In genomic region chr18:13287372-13287771, GRCh38 we compare ENCODE assay signal across 18 cellular contexts.
DNase-seq lines count a peak whose midpoint lies in the region; ATAC-seq and TF ChIP-seq lines count a peak whose summit lies in the region.
"Had no signal": no experiment of that assay in that cellular context is flagged by ENCODE, and none has a peak within 500 bp of the region (broad histone marks: within the 10 kb centered on the region; RNA-seq: fewer than 3 reads in every experiment).

No MANE protein-coding gene starts in this region.

- H3K9me3 ChIP-seq in DND-41 (ENCODE audit: insufficient read depth, low read length, severe bottlenecking) (no peaks in the 10 kb centered on the region), HEK293 (ENCODE audit: control insufficient read depth, insufficient read depth, low read depth, low read length) (no peaks in the 10 kb centered on the region), transverse colon (no peaks in the 10 kb centered on the region)
- H3K9me3 ChIP-seq: Peyer's patch had no signal

- H3K4me2 ChIP-seq in DND-41 (ENCODE audit: insufficient read depth, low read length): no peak overlapping the region
- H3K4me2 ChIP-seq: KMS-11 had no signal

- H3K4me1 Mint-ChIP-seq in activated T-helper 17 cell treated with anti-CD3 and anti-CD28 coated beads, Interleukin-2, amount 50 U/mL, for 72 hours: peaks cover 45% of the 10 kb centered on the region

- H3K4me3 ChIP-seq in DND-41 (ENCODE audit: low read depth in 1 of 2, low read length in 2 of 2): no peak overlapping the region
- no peak overlapping the region for H3K4me3 ChIP-seq in HEK293 (ENCODE audit: low read depth, low read length)
- H3K4me3 ChIP-seq in transverse colon: no peak overlapping the region
- H3K4me3 ChIP-seq: GM12878, GM23248, Peyer's patch had no signal

- in situ Hi-C loops in transverse colon (cut with MboI; ENCODE audit: low pct_ligation_motif_present in 1 of 4, low pct_unique_long_range_greater_than_20kb in 1 of 4, low sequenced_read_pairs in 3 of 4): no loop called here

- no peaks in the 10 kb centered on the region for H3K27me3 ChIP-seq in DND-41 (ENCODE audit: insufficient read depth, low read length, poor library complexity)
- no peaks in the 10 kb centered on the region for H3K27me3 ChIP-seq in transverse colon
- H3K27me3 ChIP-seq: Peyer's patch had no signal

- no peak for TF ChIP-seq POLR2A in transverse colon (IDR thresholded peaks at IDR 0.05)

- H3K27me3 Mint-ChIP-seq in activated T-helper 17 cell treated with anti-CD3 and anti-CD28 coated beads, Interleukin-2, amount 50 U/mL, for 72 hours: no peaks in the 10 kb centered on the region

- H4K20me1 ChIP-seq in DND-41 (ENCODE audit: insufficient read depth, low read length): no peaks in the 10 kb centered on the region; the same call in 1 of the 2 replicates

- H2AFZ ChIP-seq in DND-41 (ENCODE audit: low read depth, low read length): no peak overlapping the region
- H2AFZ ChIP-seq: GM23248 had no signal

- H3K27ac Mint-ChIP-seq in activated T-helper 17 cell treated with anti-CD3 and anti-CD28 coated beads, Interleukin-2, amount 50 U/mL, for 72 hours: no peak overlapping the region

- TF ChIP-seq CTCF in DND-41 (IDR thresholded peaks at IDR 0.05; ENCODE audit: borderline replicate concordance, extremely low read depth, low read length, poor library complexity, severe bottlenecking): no peak
- no peak for TF ChIP-seq CTCF in HEK293 (tag by site-specific recombination; IDR thresholded peaks at IDR 0.05)
- no peak for TF ChIP-seq CTCF in transverse colon (IDR thresholded peaks at IDR 0.05)

- 61 to 76% methylated on average over 6 of the region's 6 CpGs for WGBS in transverse colon (ENCODE audit: low coverage in 1 of 2), 2 donors

- H3K36me3 ChIP-seq in DND-41 (ENCODE audit: insufficient read depth, low read length) (no peaks in the 10 kb centered on the region; the same call in 1 of the 2 replicates), HEK293 (ENCODE audit: control insufficient read depth in 2 of 2, insufficient read depth in 1 of 2, low read length in 2 of 2) (no peaks in the 10 kb centered on the region), transverse colon (no peaks in the 10 kb centered on the region)
- H3K36me3 ChIP-seq: Peyer's patch had no signal

- no peaks in the 10 kb centered on the region for H3K79me2 ChIP-seq in DND-41 (ENCODE audit: insufficient read depth, low read length)

- no peaks in the 10 kb centered on the region for H3K9me3 Mint-ChIP-seq in activated T-helper 17 cell treated with anti-CD3 and anti-CD28 coated beads, Interleukin-2, amount 50 U/mL, for 72 hours

- no peak overlapping the region for H3K9ac ChIP-seq in DND-41 (ENCODE audit: low read depth, low read length)
- H3K9ac ChIP-seq: GM23248, KMS-11 had no signal

- peaks cover 5% of the 10 kb centered on the region for H3K36me3 Mint-ChIP-seq in activated T-helper 17 cell treated with anti-CD3 and anti-CD28 coated beads, Interleukin-2, amount 50 U/mL, for 72 hours (ENCODE audit: low read depth)

- H3K4me1 ChIP-seq in DND-41 (ENCODE audit: insufficient read depth, low read length) (no peaks in the 10 kb centered on the region), HEK293 (ENCODE audit: control insufficient read depth, insufficient read depth, low read length) (no peaks in the 10 kb centered on the region; the same call in 1 of the 2 replicates), transverse colon (peaks cover 0 to 12% (median 2%) of the 10 kb centered on the region in 4 donors)
- H3K4me1 ChIP-seq: Peyer's patch had no signal

- peak overlapping the region; percentile 5 for H3K4me3 Mint-ChIP-seq in activated T-helper 17 cell treated with anti-CD3 and anti-CD28 coated beads, Interleukin-2, amount 50 U/mL, for 72 hours

- peak; percentile 30; the same call in 1 of the 3 replicates for ATAC-seq in DND-41 (ENCODE audit: insufficient read depth, low read depth)
- ATAC-seq in activated T-helper 17 cell treated with anti-CD3 and anti-CD28 coated beads, Interleukin-2, amount 50 U/mL, for 72 hours (replicated peaks): no peak
- ATAC-seq: GM12878 had no signal

- POLR2A ChIA-PET in HEK293 (lab: Yijun Ruan, JAX): no interaction called here

- intact Hi-C loops in transverse colon (cut with DNase I; ENCODE audit: low total_unique reads): no loop called here

- no peak for TF ChIP-seq EP300 in transverse colon (IDR thresholded peaks at IDR 0.05; ENCODE audit: low read depth)

- H3K27ac ChIP-seq in DND-41 (ENCODE audit: low read length) (no peak overlapping the region), HEK293 (ENCODE audit: extremely low read depth, low read depth, low read length) (no peak overlapping the region), transverse colon (no peak overlapping the region)
- H3K27ac ChIP-seq: C4-2B, GM23248, KMS-11, Peyer's patch had no signal

- CTCF ChIA-PET in HEK293 (lab: Yijun Ruan, JAX): interaction anchor here (1.0 to 1.7 kb wide), 3 partner anchors 14 to 213 kb away, joined by 3 to 5 read pairs (median 3); no protein-coding TSS in a partner anchor

- DNase-seq in DND-41 (no peak), transverse colon (peak; percentile 33), retina (no peak), DMS53 (lab: John Stamatoyannopoulos, UW) (no peak), DMS153 treated with DMSO at 0.1 percent for 48 hours (lab: John Stamatoyannopoulos, UW; ENCODE audit: unreplicated experiment) (no peak)
- DNase-seq: AML-193, EL, GM23248, MV-4-11, NCI-H1417, NCI-H2029, NCI-H446 treated with DMSO at 0.1 percent for 48 hours had no signal

TF ChIP-seq in HEK293, 187 proteins besides CTCF, POLR2A, EP300 and RAD21 (continues in another document):
- TF ChIP-seq KLF7 (tag by site-specific recombination; IDR thresholded peaks at IDR 0.05; ENCODE audit: borderline replicate concordance): no peak
- TF ChIP-seq ZNF514 (tag by site-specific recombination; IDR thresholded peaks at IDR 0.05): no peak
- no peak for TF ChIP-seq ZNF19 (tag by site-specific recombination; IDR thresholded peaks at IDR 0.05; ENCODE audit: low read depth)
- no peak for TF ChIP-seq ZNF544 (tag by site-specific recombination; IDR thresholded peaks at IDR 0.05)
- TF ChIP-seq ZNF571 (tag by site-specific recombination; IDR thresholded peaks at IDR 0.05): no peak
- no peak for TF ChIP-seq ZNF747 (tag by site-specific recombination; IDR thresholded peaks at IDR 0.05)
- peak; percentile 29; the same call in 1 of the 2 replicates for TF ChIP-seq ZNF654 (tag by site-specific recombination; IDR thresholded peaks at IDR 0.05; ENCODE audit: low read depth)
- TF ChIP-seq ZNF701 (tag by site-specific recombination; IDR thresholded peaks at IDR 0.05): no peak
- TF ChIP-seq BCL11B (tag by site-specific recombination; IDR thresholded peaks at IDR 0.05; ENCODE audit: low read depth): no peak
- no peak for TF ChIP-seq TCF7L2 (IDR thresholded peaks at IDR 0.05; ENCODE audit: borderline replicate concordance, low read depth, low read length)
- no peak for TF ChIP-seq INSM2 (tag by site-specific recombination; IDR thresholded peaks at IDR 0.05)
- TF ChIP-seq KLF17 (tag by site-specific recombination; IDR thresholded peaks at IDR 0.05): peak; percentile 29; the same call in 1 of the 2 replicates
- TF ChIP-seq ZNF768 (tag by site-specific recombination; IDR thresholded peaks at IDR 0.05): no peak
- no peak for TF ChIP-seq ZNF433 (tag by site-specific recombination; IDR thresholded peaks at IDR 0.05; ENCODE audit: low read depth)
- no peak for TF ChIP-seq ZNF24 (tag by site-specific recombination; IDR thresholded peaks at IDR 0.05)
- no peak for TF ChIP-seq TRIM28 (IDR thresholded peaks at IDR 0.05; ENCODE audit: borderline replicate concordance, low read length)
- TF ChIP-seq KLF1 (tag by site-specific recombination; IDR thresholded peaks at IDR 0.05): peak; percentile 77
- TF ChIP-seq ZNF133 (tag by site-specific recombination; IDR thresholded peaks at IDR 0.05): no peak
- no peak for TF ChIP-seq ZNF513 (tag by site-specific recombination; IDR thresholded peaks at IDR 0.05)
- no peak for TF ChIP-seq ZNF23 (tag by site-specific recombination; IDR thresholded peaks at IDR 0.05; ENCODE audit: borderline replicate concordance)
